8 cellular contexts compared by ENCODE assay signal in genomic region chr19:49113762-49114629, GRCh38. TPM values are rescaled to one million over a fixed set of nuclear protein-coding genes. Genes with fewer than 3 reads are reported as not detected.
DNase-seq lines count a peak whose midpoint lies in the region; ATAC-seq and TF ChIP-seq lines count a peak whose summit lies in the region.

TSS of gene LIN7B (plus strand) at chr19:49114370. CDS start at chr19:49114405, 35 bp downstream.

- H3K4me1 ChIP-seq in effector memory CD4-positive, alpha-beta T cell (ENCODE audit: control insufficient read depth, insufficient read depth, low read length, poor library complexity, severe bottlenecking): peaks cover 22% of the 10 kb centered on the region
- H3K4me1 ChIP-seq in mesenchymal stem cell (ENCODE audit: control insufficient read depth, insufficient read depth, low read depth, low read length): peaks cover 19% of the 10 kb centered on the region

- H2BK120ac ChIP-seq in mesenchymal stem cell (ENCODE audit: low read depth, low read length): peak within 1 kb of the TSS; percentile 30

- peak within 1 kb of the TSS in 1 of 2 experiments; percentile 96 for H3K14ac ChIP-seq in mesenchymal stem cell (ENCODE audit: low read length in 2 of 2)

- peak within 1 kb of the TSS in 1 of 2 experiments; percentile 46 for H3K23ac ChIP-seq in mesenchymal stem cell (ENCODE audit: low read length in 2 of 2)

- intact Hi-C loops in activated CD8-positive, alpha-beta T cell treated with anti-CD3 and anti-CD28 coated beads for 36 hours (cut with micrococcal nuclease): no loop called here

- H3K4me2 ChIP-seq in mesenchymal stem cell (ENCODE audit: low read length, poor library complexity, severe bottlenecking): peak within 1 kb of the TSS; percentile 94

- no peak within 1 kb of the TSS for H2AK5ac ChIP-seq in mesenchymal stem cell (ENCODE audit: low read length, severe bottlenecking)

- peak within 1 kb of the TSS; percentile 73 for H3K4me3 ChIP-seq in effector memory CD4-positive, alpha-beta T cell (ENCODE audit: insufficient read depth, low read depth, low read length, poor library complexity, severe bottlenecking)
- peak within 1 kb of the TSS; percentile 84 to 85 for H3K4me3 ChIP-seq in mesenchymal stem cell (ENCODE audit: insufficient read depth in 1 of 2, low read depth in 1 of 2, low read length in 2 of 2)

- H2AFZ ChIP-seq in mesenchymal stem cell (ENCODE audit: low read depth, low read length): peak within 1 kb of the TSS; percentile 90

- H2BK5ac ChIP-seq in mesenchymal stem cell (ENCODE audit: low read depth, low read length, poor library complexity, severe bottlenecking): no peak within 1 kb of the TSS

- no peaks in the 10 kb centered on the region for H3K27me3 Mint-ChIP-seq in activated CD8-positive, alpha-beta T cell treated with anti-CD3 and anti-CD28 coated beads for 36 hours

- no peak within 1 kb of the TSS for H4K91ac ChIP-seq in mesenchymal stem cell (ENCODE audit: low read length)

- POLR2A ChIA-PET in activated CD8-positive, alpha-beta T cell treated with anti-CD3 and anti-CD28 coated beads for 36 hours (lab: Charles Lee): interaction anchor here (0.9 to 3.4 kb wide), 9 partner anchors 9 to 120 kb away, joined by 3 to 14 read pairs (median 5); partner anchors contain the start of genes GYS1 and RUVBL2

- peak within 1 kb of the TSS; percentile 63 to 93 for H3K18ac ChIP-seq in mesenchymal stem cell (ENCODE audit: low read depth in 1 of 2, low read length in 2 of 2)

- no peaks in the 10 kb centered on the region for H3K36me3 ChIP-seq in effector memory CD4-positive, alpha-beta T cell (ENCODE audit: control insufficient read depth, insufficient read depth, low read length)
- H3K36me3 ChIP-seq in mesenchymal stem cell (ENCODE audit: control insufficient read depth in 1 of 2, insufficient read depth in 2 of 2, low read depth in 1 of 2, low read length in 2 of 2): peaks cover 10 to 15% of the 10 kb centered on the region in 2 experiments

- H4K8ac ChIP-seq in mesenchymal stem cell (ENCODE audit: low read length): no peak within 1 kb of the TSS

- peaks cover 10% of the 10 kb centered on the region for H3K36me3 Mint-ChIP-seq in activated CD8-positive, alpha-beta T cell treated with anti-CD3 and anti-CD28 coated beads for 36 hours (ENCODE audit: low read depth)

- H3K4ac ChIP-seq in mesenchymal stem cell (ENCODE audit: low read depth in 1 of 2, low read length in 2 of 2): peak within 1 kb of the TSS; percentile 24 to 80

- H3K27ac ChIP-seq in 22Rv1 (peak within 1 kb of the TSS; percentile 99), mesenchymal stem cell (ENCODE audit: low read length, poor library complexity, severe bottlenecking) (no peak within 1 kb of the TSS)
- peak within 1 kb of the TSS; percentile 48 for H3K27ac ChIP-seq in effector memory CD4-positive, alpha-beta T cell (ENCODE audit: insufficient read depth, low read length, poor library complexity, severe bottlenecking)

- no peaks in the 10 kb centered on the region for H3K9me3 ChIP-seq in effector memory CD4-positive, alpha-beta T cell (ENCODE audit: control insufficient read depth, low read length)
- H3K9me3 ChIP-seq in mesenchymal stem cell (ENCODE audit: control insufficient read depth, low read length): no peaks in the 10 kb centered on the region

- CTCF ChIA-PET in activated CD8-positive, alpha-beta T cell treated with anti-CD3 and anti-CD28 coated beads for 36 hours (lab: Charles Lee): interaction anchor here (0.7 to 5.3 kb wide), 25 partner anchors 8 to 120 kb away, joined by 3 to 41 read pairs (median 7); partner anchors contain the start of genes GYS1 and RUVBL2

- H2BK12ac ChIP-seq in mesenchymal stem cell (ENCODE audit: low read length in 2 of 2): peak within 1 kb of the TSS in 1 of 2 experiments; percentile 81

- H3K79me1 ChIP-seq in mesenchymal stem cell (replicated peaks; ENCODE audit: low read length, poor library complexity, severe bottlenecking): peaks cover 6% of the 10 kb centered on the region

- WGBS in mesenchymal stem cell: 3% methylated on average over 43 of the region's 66 CpGs

- peak; percentile 85 for TF ChIP-seq CTCF in 22Rv1 (IDR thresholded peaks at IDR 0.05)
- peak; percentile 72 for TF ChIP-seq CTCF in activated CD8-positive, alpha-beta T cell treated with anti-CD3 and anti-CD28 coated beads for 36 hours (IDR thresholded peaks at IDR 0.05)

- ATAC-seq in GM18498 (IDR thresholded peaks at IDR 0.05; ENCODE audit: unreplicated experiment) (peak; percentile 51), HG03342 (IDR thresholded peaks at IDR 0.05; ENCODE audit: unreplicated experiment) (peak; percentile 48)
- ATAC-seq in activated CD8-positive, alpha-beta T cell treated with anti-CD3 and anti-CD28 coated beads for 36 hours: peak; percentile 71

- no peaks in the 10 kb centered on the region for H3K27me3 ChIP-seq in effector memory CD4-positive, alpha-beta T cell (replicated peaks; ENCODE audit: control insufficient read depth, insufficient read depth, low read length, poor library complexity, severe bottlenecking)
- no peaks in the 10 kb centered on the region for H3K27me3 ChIP-seq in mesenchymal stem cell (ENCODE audit: control insufficient read depth in 1 of 2, insufficient read depth in 1 of 2, low read length in 2 of 2)

- peak within 1 kb of the TSS; percentile 80 for H3K9ac ChIP-seq in mesenchymal stem cell (ENCODE audit: low read length)

- peak within 1 kb of the TSS; percentile 97 for H2BK15ac ChIP-seq in mesenchymal stem cell (ENCODE audit: low read depth, poor library complexity, severe bottlenecking)

- DNase-seq in NCI-H82 treated with DMSO at 0.1 percent for 48 hours (lab: John Stamatoyannopoulos, UW; ENCODE audit: unreplicated experiment) (peak; percentile 69), mesenchymal stem cell (peak; percentile 57)
- peak; percentile 69 for DNase-seq in activated CD8-positive, alpha-beta T cell treated with anti-CD3 and anti-CD28 coated beads for 36 hours
- peak; percentile 66 to 68 (median 68) for DNase-seq in effector memory CD4-positive, alpha-beta T cell
- peak; percentile 39 to 53 for DNase-seq in stimulated activated CD8-positive, alpha-beta memory T cell treated with anti-CD3 and anti-CD28 coated beads, Interleukin-2, amount 100 ng/mL, for 1 hour (ENCODE audit: low read depth in 2 of 2)

- H3K27ac Mint-ChIP-seq in activated CD8-positive, alpha-beta T cell treated with anti-CD3 and anti-CD28 coated beads for 36 hours: peak within 1 kb of the TSS; percentile 21

- peak within 1 kb of the TSS; percentile 78 for H3K4me3 Mint-ChIP-seq in activated CD8-positive, alpha-beta T cell treated with anti-CD3 and anti-CD28 coated beads for 36 hours

- peaks cover 28% of the 10 kb centered on the region for H3K4me1 Mint-ChIP-seq in activated CD8-positive, alpha-beta T cell treated with anti-CD3 and anti-CD28 coated beads for 36 hours (ENCODE audit: low read depth)

- H3K9me3 Mint-ChIP-seq in activated CD8-positive, alpha-beta T cell treated with anti-CD3 and anti-CD28 coated beads for 36 hours: no peaks in the 10 kb centered on the region

RNA-seq across cellular contexts. Expression of gene LIN7B, which starts in this region (rescaled TPM):
- total RNA-seq in activated CD8-positive, alpha-beta T cell treated with anti-CD3 and anti-CD28 coated beads for 36 hours: 1 to 10 TPM; 2.1 to 4.4 TPM
- polyA plus RNA-seq in mesenchymal stem cell (2013, experiment 1 of 2): 5.4 TPM
- 5.1 TPM for polyA plus RNA-seq in mesenchymal stem cell (2013, experiment 2 of 2)
